ENCODE assay signal across 22 cellular contexts in genomic region chr10:4447977-4448376, GRCh38.
DNase-seq lines count a peak whose midpoint lies in the region; TF ChIP-seq lines count a peak whose summit lies in the region.
"Had no signal": no experiment of that assay in that cellular context is flagged by ENCODE, and none has a peak within 500 bp of the region (broad histone marks: within the 10 kb centered on the region; RNA-seq: fewer than 3 reads in every experiment).

No MANE protein-coding gene starts in this region.

- H3K27me3 ChIP-seq in endodermal cell (ENCODE audit: control insufficient read depth, insufficient read depth, low read length, poor library complexity, severe bottlenecking) (no peaks in the 10 kb centered on the region), smooth muscle cell (ENCODE audit: low read depth) (no peaks in the 10 kb centered on the region)
- H3K27me3 ChIP-seq: BLaER1 treated with 17β-estradiol and CSF1 and Interleukin-3, amounts not matched to agents 10 nM and 100 nM; Peyer's patch; SJCRH30 had no signal

- peaks cover 6% of the 10 kb centered on the region for H3F3A ChIP-seq in smooth muscle cell (ENCODE audit: low read depth)

- H3K4me2 ChIP-seq in smooth muscle cell = no peak overlapping the region
- H3K4me2 ChIP-seq: BLaER1 treated with 17β-estradiol and CSF1 and Interleukin-3, amounts not matched to agents 10 nM and 100 nM; KMS-11 had no signal

- H3K27me3 Mint-ChIP-seq in endodermal cell (ENCODE audit: insufficient read depth) = no peaks in the 10 kb centered on the region

- no peaks in the 10 kb centered on the region for H4K20me1 ChIP-seq in smooth muscle cell (ENCODE audit: low read depth)
- H4K20me1 ChIP-seq: BLaER1 treated with 17β-estradiol and CSF1 and Interleukin-3, amounts not matched to agents 10 nM and 100 nM had no signal

- peaks cover 5% of the 10 kb centered on the region for H3K4me1 ChIP-seq in endodermal cell (ENCODE audit: control insufficient read depth, insufficient read depth, low read length)
- H3K4me1 ChIP-seq in smooth muscle cell (ENCODE audit: low read depth) = peaks cover 7% of the 10 kb centered on the region
- H3K4me1 ChIP-seq: Peyer's patch, SJCRH30 had no signal

- H3K36me3 ChIP-seq in endodermal cell (ENCODE audit: control insufficient read depth, insufficient read depth, low read length) (no peaks in the 10 kb centered on the region), smooth muscle cell (ENCODE audit: low read depth) (no peaks in the 10 kb centered on the region)
- H3K36me3 ChIP-seq: Peyer's patch, SJCRH30 had no signal

- H3K27ac Mint-ChIP-seq in endodermal cell = no peak overlapping the region
- H3K27ac Mint-ChIP-seq: CD4-positive, alpha-beta memory T cell had no signal

- no peak for TF ChIP-seq CTCF in endodermal cell (conservative IDR thresholded peaks at IDR 0.05)
- TF ChIP-seq CTCF in smooth muscle cell (IDR thresholded peaks at IDR 0.05; ENCODE audit: borderline replicate concordance, insufficient read depth, poor library complexity, severe bottlenecking) = no peak
- TF ChIP-seq CTCF in coronary artery (IDR thresholded peaks at IDR 0.05) = no peak

- DNase-seq in NCI-H446 treated with DMSO at 0.1 percent for 48 hours (lab: John Stamatoyannopoulos, UW) (peak; percentile 59), NCI-H446 (lab: John Stamatoyannopoulos, UW) (no peak), NCI-H2227 treated with DMSO at 0.1 percent for 48 hours (lab: John Stamatoyannopoulos, UW) (peak; percentile 44), endodermal cell (no peak), smooth muscle cell (lab: John Stamatoyannopoulos, UW; ENCODE audit: unreplicated experiment) (no peak), SW480 (ENCODE audit: low spot score) (no peak), coronary artery (ENCODE audit: low spot score) (no peak), OCI-M2 (lab: John Stamatoyannopoulos, UW; ENCODE audit: unreplicated experiment) (no peak)
- DNase-seq: Caco-2; CD4-positive, alpha-beta memory T cell; DMS 273 treated with DMSO at 0.1 percent for 48 hours; GOT3; NCI-H1105 treated with DMSO at 0.1 percent for 48 hours; NCI-H2029 treated with DMSO at 0.1 percent for 48 hours; NCI-H2171 treated with DMSO at 0.1 percent for 48 hours; NCI-H510A; NK-92 treated with Interleukin-12 subunit alpha and Interleukin-12 subunit beta, amount 100 ng/mL, for 24 hours; Peyer's patch; SJCRH30 had no signal

- H3K9me3 Mint-ChIP-seq in endodermal cell = peaks cover 3% of the 10 kb centered on the region

- no peaks in the 10 kb centered on the region for H3K79me2 ChIP-seq in smooth muscle cell (ENCODE audit: low read depth)

- H3K4me3 Mint-ChIP-seq in endodermal cell = no peak overlapping the region
- H3K4me3 Mint-ChIP-seq: CD4-positive, alpha-beta memory T cell had no signal

- WGBS in endodermal cell (ENCODE audit: insufficient coverage in 1 of 2, insufficient read length in 1 of 2), 2 experiments = 80 to 88% methylated on average over 1 of the region's 1 CpG
- 48% methylated on average over 1 of the region's 1 CpG for WGBS in smooth muscle cell (ENCODE audit: low lambda C conversion rate)

- no peaks in the 10 kb centered on the region for H3K9me3 ChIP-seq in endodermal cell (ENCODE audit: control insufficient read depth, low read length)
- H3K9me3 ChIP-seq in smooth muscle cell (replicated peaks; ENCODE audit: low read depth) = no peaks in the 10 kb centered on the region
- H3K9me3 ChIP-seq: Peyer's patch, SJCRH30 had no signal

- H3K4me3 ChIP-seq in endodermal cell (ENCODE audit: low read length) = no peak overlapping the region
- H3K4me3 ChIP-seq in smooth muscle cell = no peak overlapping the region
- H3K4me3 ChIP-seq in coronary artery = no peak overlapping the region
- H3K4me3 ChIP-seq: BLaER1 treated with 17β-estradiol and CSF1 and Interleukin-3, amounts not matched to agents 10 nM and 100 nM; Peyer's patch; SJCRH30 had no signal

- H3K36me3 Mint-ChIP-seq in endodermal cell (ENCODE audit: low read depth) = no peaks in the 10 kb centered on the region

- H2AFZ ChIP-seq in smooth muscle cell (ENCODE audit: low read depth) = peak overlapping the region; percentile 3

- H3K27ac ChIP-seq in endodermal cell (ENCODE audit: low read depth, low read length) = peak overlapping the region; percentile 39
- peak overlapping the region; percentile 8 for H3K27ac ChIP-seq in smooth muscle cell (ENCODE audit: low read depth)
- H3K27ac ChIP-seq in coronary artery = no peak overlapping the region
- H3K27ac ChIP-seq: 22Rv1; BLaER1 treated with 17β-estradiol and CSF1 and Interleukin-3, amounts not matched to agents 10 nM and 100 nM; KMS-11; Peyer's patch; SJCRH30 had no signal

- H3K4me1 Mint-ChIP-seq in endodermal cell = peaks cover 9% of the 10 kb centered on the region

- no peak overlapping the region for H3K9ac ChIP-seq in endodermal cell (ENCODE audit: extremely low read depth, low read length, poor library complexity, severe bottlenecking)
- H3K9ac ChIP-seq in smooth muscle cell (ENCODE audit: low read depth) = no peak overlapping the region
- H3K9ac ChIP-seq: BLaER1 treated with 17β-estradiol and CSF1 and Interleukin-3, amounts not matched to agents 10 nM and 100 nM; KMS-11 had no signal

Comparison
In these comparisons a context has a peak if more than half of its experiments do, and no peak if none do; other contexts are left out.
1. DNase-seq: peak in NCI-H446 treated with DMSO at 0.1 percent for 48 hours (single experiment) and NCI-H2227 treated with DMSO at 0.1 percent for 48 hours (single experiment); none in NCI-H446 (0 of 2), endodermal cell (single experiment), smooth muscle cell (single experiment), SW480 (single experiment), coronary artery (single experiment) and OCI-M2 (single experiment).
2. H3K27ac ChIP-seq: peak in endodermal cell (single experiment) and smooth muscle cell (single experiment); none in coronary artery (0 of 2).